In genomic region chr2:33412920-33413319, GRCh38 we compare ENCODE assay signal across 8 cellular contexts.
A peak's percentile ranks its signal among the peaks of the same experiment; 100 is the strongest.
DNase-seq lines count a peak whose midpoint lies in the region; ATAC-seq, FAIRE-seq and TF ChIP-seq lines count a peak whose summit lies in the region.

No MANE protein-coding gene starts in this region.

- TF ChIP-seq CTCF in GM10248 (IDR thresholded peaks at IDR 0.05; ENCODE audit: control extremely low read depth, extremely low read depth, low read depth, missing control alignments) (peak; percentile 27), endothelial cell of umbilical vein (IDR thresholded peaks at IDR 0.05; ENCODE audit: extremely low read depth in 1 of 2, insufficient read depth in 1 of 2, low read depth in 1 of 2, low read length in 2 of 2) (peak; percentile 41 to 57), parathyroid adenoma (IDR thresholded peaks at IDR 0.05) (peak; percentile 22), body of pancreas (IDR thresholded peaks at IDR 0.05) (peak in 1 of 7 experiments; percentile 17)

- CTCF ChIA-PET in GM10248 (lab: Yijun Ruan, JAX) = interaction anchor here (1.0 to 3.9 kb wide), 6 partner anchors 10 to 174 kb away, joined by 3 to 28 read pairs (median 4); no protein-coding TSS in a partner anchor
- CTCF ChIA-PET in endothelial cell of umbilical vein (lab: Charles Lee) = interaction anchor here (0.6 to 7.2 kb wide), 22 partner anchors 10 to 1263 kb away, joined by 3 to 154 read pairs (median 5); partner anchors contain the start of gene FAM98A

- dilution Hi-C loops in endothelial cell of umbilical vein (cut with MboI; ENCODE audit: extremely low pct_ligation_motif_present, low sequenced_read_pairs) = no loop called here

- H3K4me2 ChIP-seq in endothelial cell of umbilical vein (ENCODE audit: insufficient read depth, low read length) = no peak overlapping the region
- no peak overlapping the region for H3K4me2 ChIP-seq in parathyroid adenoma (ENCODE audit: low read length)

- H3K9me3 ChIP-seq in endothelial cell of umbilical vein (replicated peaks; ENCODE audit: control insufficient read depth, insufficient read depth, low read length) = no peaks in the 10 kb centered on the region
- no peaks in the 10 kb centered on the region for H3K9me3 ChIP-seq in parathyroid adenoma (ENCODE audit: control insufficient read depth, low read length)
- peaks cover 0 to 6% (median 0%) of the 10 kb centered on the region in 3 donors for H3K9me3 ChIP-seq in body of pancreas

- H4K20me1 ChIP-seq in endothelial cell of umbilical vein (replicated peaks; ENCODE audit: control insufficient read depth, extremely low read depth, insufficient read depth, low read length) = no peaks in the 10 kb centered on the region

- FAIRE-seq in endothelial cell of umbilical vein (lab: Jason Lieb, UNC) = peak; percentile 79

- H3K9me1 ChIP-seq in endothelial cell of umbilical vein (replicated peaks; ENCODE audit: control insufficient read depth, extremely low read depth, insufficient read depth, low read length) = no peaks in the 10 kb centered on the region

- BruUV-seq in endothelial cell of umbilical vein (replicated peaks; lab: Mats Ljungman, UMichigan) = no TSS peak

- POLR2A ChIA-PET in GM10248 (lab: Yijun Ruan, JAX) (no interaction called here), endothelial cell of umbilical vein (lab: Charles Lee) (no interaction called here)

- H3K36me3 ChIP-seq in endothelial cell of umbilical vein (ENCODE audit: control insufficient read depth in 2 of 2, extremely low read depth in 1 of 2, insufficient read depth in 2 of 2, low read length in 2 of 2) (no peaks in the 10 kb centered on the region), parathyroid adenoma (ENCODE audit: control insufficient read depth, insufficient read depth, low read length) (no peaks in the 10 kb centered on the region), body of pancreas (replicated peaks in 1 of 2; ENCODE audit: insufficient read depth in 1 of 2, low read depth in 2 of 2) (no peaks in the 10 kb centered on the region)

- H3K27me3 ChIP-seq in endothelial cell of umbilical vein (ENCODE audit: control insufficient read depth in 2 of 2, insufficient read depth in 2 of 2, low read length in 2 of 2) = no peaks in the 10 kb centered on the region
- no peaks in the 10 kb centered on the region for H3K27me3 ChIP-seq in parathyroid adenoma (ENCODE audit: control insufficient read depth, insufficient read depth, low read length)
- no peaks in the 10 kb centered on the region for H3K27me3 ChIP-seq in body of pancreas

- WGBS in body of pancreas, 2 donors = 58 to 61% methylated on average over 1 of the region's 1 CpG

- no peak for TF ChIP-seq POLR2A in endothelial cell of umbilical vein (IDR thresholded peaks at IDR 0.05; ENCODE audit: low read depth, low read length)
- no peak for TF ChIP-seq POLR2A in body of pancreas (IDR thresholded peaks at IDR 0.05)

- H2AFZ ChIP-seq in endothelial cell of umbilical vein (ENCODE audit: low read depth, low read length) (no peak overlapping the region), parathyroid adenoma (no peak overlapping the region)

- ATAC-seq in GM21723 (IDR thresholded peaks at IDR 0.05; ENCODE audit: unreplicated experiment) (no peak), body of pancreas (no peak)

- H3K79me2 ChIP-seq in endothelial cell of umbilical vein (ENCODE audit: control insufficient read depth, insufficient read depth, low read length) (no peaks in the 10 kb centered on the region), parathyroid adenoma (no peaks in the 10 kb centered on the region)

- no peak overlapping the region for H3K27ac ChIP-seq in endothelial cell of umbilical vein (ENCODE audit: insufficient read depth, low read depth, low read length)
- no peak overlapping the region for H3K27ac ChIP-seq in parathyroid adenoma
- H3K27ac ChIP-seq in body of pancreas = no peak overlapping the region

- DNase-seq in GM10248 (ENCODE audit: extremely low spot score) = peak; percentile 31
- peak; percentile 15 for DNase-seq in NCI-H2227 (lab: John Stamatoyannopoulos, UW; ENCODE audit: unreplicated experiment)
- DNase-seq in endothelial cell of umbilical vein (ENCODE audit: low read depth, low spot score) = peak; percentile 82
- no peak for DNase-seq in body of pancreas
- no peak for DNase-seq in NOMO-1 treated with dmso at 0.1 percent for 144 hours (lab: John Stamatoyannopoulos, UW; ENCODE audit: unreplicated experiment)
- DNase-seq in activated effector memory CD4-positive, alpha-beta T cell treated with Interleukin-2 at 50 U/mL for 16 hours = no peak

- H3K4me3 ChIP-seq in endothelial cell of umbilical vein (replicated peaks in 1 of 3; ENCODE audit: insufficient read depth in 1 of 3, low read depth in 1 of 3, low read length in 3 of 3) (no peak overlapping the region), parathyroid adenoma (ENCODE audit: low read depth, low read length) (no peak overlapping the region), body of pancreas (no peak overlapping the region)

- H3K9ac ChIP-seq in endothelial cell of umbilical vein (replicated peaks; ENCODE audit: extremely low read depth, insufficient read depth, low read length) = no peak overlapping the region
- no peak overlapping the region for H3K9ac ChIP-seq in parathyroid adenoma

- intact Hi-C loops in endothelial cell of umbilical vein (cut with micrococcal nuclease) = loop anchor here (1.0 to 2.0 kb wide), 3 partner anchors 28 to 170 kb away; partner anchors contain the start of gene RASGRP3
- intact Hi-C loops in body of pancreas (cut with DNase I) = no loop called here

- H3K4me1 ChIP-seq in endothelial cell of umbilical vein (ENCODE audit: control insufficient read depth, extremely low read depth, insufficient read depth, low read length) = peaks cover 11% of the 10 kb centered on the region
- no peaks in the 10 kb centered on the region for H3K4me1 ChIP-seq in parathyroid adenoma
- peaks cover 8% of the 10 kb centered on the region for H3K4me1 ChIP-seq in body of pancreas

TF ChIP-seq in endothelial cell of umbilical vein, 7 proteins besides CTCF, POLR2A, EP300 and RAD21:
- no peak for TF ChIP-seq POLR2AphosphoS5 (IDR thresholded peaks at IDR 0.05; ENCODE audit: insufficient read depth, low read depth, low read length)
- TF ChIP-seq EZH2 (IDR thresholded peaks at IDR 0.05; ENCODE audit: borderline replicate concordance, low read depth, low read length, severe bottlenecking) = no peak
- no peak for TF ChIP-seq MYC (IDR thresholded peaks at IDR 0.05; ENCODE audit: low read depth, low read length)
- TF ChIP-seq FOS (IDR thresholded peaks at IDR 0.05; ENCODE audit: borderline replicate concordance, insufficient read depth, low read length) = no peak
- no peak for TF ChIP-seq JUN (IDR thresholded peaks at IDR 0.05; ENCODE audit: borderline replicate concordance, insufficient read depth, insufficient read length, low read depth)
- no peak for TF ChIP-seq GATA2 (IDR thresholded peaks at IDR 0.05; ENCODE audit: insufficient read depth, insufficient read length, low read depth, low read length)
- TF ChIP-seq MAX (IDR thresholded peaks at IDR 0.05; ENCODE audit: insufficient read depth, insufficient read length) = no peak
TF ChIP-seq in endothelial cell of umbilical vein: peak in this region for 0.

Comparison
In these comparisons a context has a peak if more than half of its experiments do, and no peak if none do; other contexts are left out.
1. DNase-seq: peak in GM10248 (single experiment), NCI-H2227 (single experiment) and endothelial cell of umbilical vein (single experiment); none in body of pancreas (0 of 4), NOMO-1 treated with dmso at 0.1 percent for 144 hours (single experiment) and activated effector memory CD4-positive, alpha-beta T cell treated with Interleukin-2 at 50 U/mL for 16 hours (single experiment).